ENCODE assay signal across 9 cellular contexts in genomic region chr2:177164131-177164530, GRCh38. TPM values are rescaled to one million over a fixed set of nuclear protein-coding genes. Genes with fewer than 3 reads are reported as not detected.
A peak's percentile ranks its signal among the peaks of the same experiment; 100 is the strongest.
DNase-seq lines count a peak whose midpoint lies in the region; TF ChIP-seq lines count a peak whose summit lies in the region.
"Had no signal": no experiment of that assay in that cellular context is flagged by ENCODE, and none has a peak within 500 bp of the region (broad histone marks: within the 10 kb centered on the region; RNA-seq: fewer than 3 reads in every experiment).

No MANE protein-coding gene starts in this region.

- DNase-seq in OCI-LY7 (ENCODE audit: low spot score) = no peak
- DNase-seq in fibroblast of lung (ENCODE audit: low read depth in 2 of 2) = no peak
- DNase-seq in globus pallidus (ENCODE audit: low spot score) = no peak
- DNase-seq in NCI-H774 (lab: John Stamatoyannopoulos, UW) = no peak
- DNase-seq in glutamatergic neuron = no peak
- no peak for DNase-seq in AML-193 (lab: John Stamatoyannopoulos, UW)

- H3K9me3 ChIP-seq in DOHH2 (ENCODE audit: control insufficient read depth, insufficient read depth, low read length) (no peaks in the 10 kb centered on the region), OCI-LY7 (ENCODE audit: low read length) (no peaks in the 10 kb centered on the region), fibroblast of lung (ENCODE audit: control insufficient read depth, insufficient read depth, low read depth, low read length) (no peaks in the 10 kb centered on the region), skeletal muscle satellite cell (replicated peaks; ENCODE audit: low read length) (no peaks in the 10 kb centered on the region)
- H3K9me3 ChIP-seq: MG63 had no signal

- TF ChIP-seq CTCF in DOHH2 (IDR thresholded peaks at IDR 0.05; ENCODE audit: low read depth, low read length, poor library complexity, severe bottlenecking) (no peak), OCI-LY7 (conservative IDR thresholded peaks at IDR 0.05; ENCODE audit: low read length) (no peak), fibroblast of lung (conservative IDR thresholded peaks at IDR 0.05 in 1 of 2, IDR thresholded peaks at IDR 0.05 in 1 of 2; ENCODE audit: low read depth in 1 of 2, low read length in 2 of 2) (no peak), glutamatergic neuron (IDR thresholded peaks at IDR 0.05; ENCODE audit: partially characterized antibody, unreplicated experiment) (no peak)

- H3K4me1 Mint-ChIP-seq in glutamatergic neuron (ENCODE audit: low read depth, unreplicated experiment) = peaks cover 22% of the 10 kb centered on the region

- H3K9ac ChIP-seq in fibroblast of lung (ENCODE audit: insufficient read depth, low read length) (no peak overlapping the region), skeletal muscle satellite cell (ENCODE audit: low read depth, low read length) (peak overlapping the region; percentile 77)

- H3K27me3 Mint-ChIP-seq in glutamatergic neuron (ENCODE audit: unreplicated experiment) = no peaks in the 10 kb centered on the region

- H4K20me1 ChIP-seq in DOHH2 (ENCODE audit: control insufficient read depth, insufficient read depth, low read depth, low read length) = no peaks in the 10 kb centered on the region
- H4K20me1 ChIP-seq in OCI-LY7 (ENCODE audit: insufficient read depth, low read length) = no peaks in the 10 kb centered on the region
- no peaks in the 10 kb centered on the region for H4K20me1 ChIP-seq in fibroblast of lung (ENCODE audit: control insufficient read depth, extremely low read depth, insufficient read depth, low read length)

- no peaks in the 10 kb centered on the region for H3K36me3 Mint-ChIP-seq in glutamatergic neuron (ENCODE audit: unreplicated experiment)

- no peaks in the 10 kb centered on the region for H3K9me3 Mint-ChIP-seq in glutamatergic neuron (ENCODE audit: unreplicated experiment)

- H3K4me1 ChIP-seq in DOHH2 (ENCODE audit: control insufficient read depth, low read length) = peaks cover 28% of the 10 kb centered on the region
- H3K4me1 ChIP-seq in OCI-LY7 (ENCODE audit: insufficient read depth, low read length, poor library complexity, severe bottlenecking) = peaks cover 23% of the 10 kb centered on the region
- peaks cover 11% of the 10 kb centered on the region for H3K4me1 ChIP-seq in fibroblast of lung (ENCODE audit: control insufficient read depth, extremely low read depth, insufficient read depth, low read length)
- H3K4me1 ChIP-seq in skeletal muscle satellite cell (ENCODE audit: control insufficient read depth, insufficient read depth, low read length) = peaks cover 35% of the 10 kb centered on the region

- no peaks in the 10 kb centered on the region for H3K9me2 ChIP-seq in DOHH2 (replicated peaks; ENCODE audit: control insufficient read depth, low read length)
- H3K9me2 ChIP-seq in OCI-LY7 (ENCODE audit: insufficient read depth, low read length) = no peaks in the 10 kb centered on the region

- CTCF ChIA-PET in OCI-LY7 (lab: Charles Lee; ENCODE audit: unreplicated experiment) = interaction anchor here (0.9 to 1.7 kb wide), 4 partner anchors 48 to 599 kb away, joined by 3 to 7 read pairs (median 6); no protein-coding TSS in a partner anchor

- POLR2A ChIA-PET in OCI-LY7 (lab: Charles Lee) = interaction anchor here (0.5 to 4.3 kb wide), 12 partner anchors 16 to 469 kb away, joined by 3 to 52 read pairs (median 4); partner anchors contain the start of gene NFE2L2

- H3K36me3 ChIP-seq in DOHH2 (ENCODE audit: control insufficient read depth, low read length) (no peaks in the 10 kb centered on the region), OCI-LY7 (ENCODE audit: insufficient read depth, low read length) (no peaks in the 10 kb centered on the region), fibroblast of lung (ENCODE audit: control insufficient read depth, insufficient read depth, low read length) (no peaks in the 10 kb centered on the region), skeletal muscle satellite cell (ENCODE audit: insufficient read depth, low read length) (no peaks in the 10 kb centered on the region)
- H3K36me3 ChIP-seq: MG63 had no signal

- H3K79me2 ChIP-seq in DOHH2 (ENCODE audit: control insufficient read depth, low read length) = no peaks in the 10 kb centered on the region
- H3K79me2 ChIP-seq in OCI-LY7 (ENCODE audit: insufficient read depth, low read depth, low read length) = no peaks in the 10 kb centered on the region
- H3K79me2 ChIP-seq in fibroblast of lung (ENCODE audit: control insufficient read depth, insufficient read depth, low read length) = no peaks in the 10 kb centered on the region

- H3K4me2 ChIP-seq in DOHH2 (ENCODE audit: low read length) (peak overlapping the region; percentile 99), OCI-LY7 (ENCODE audit: low read length) (peak overlapping the region; percentile 94), fibroblast of lung (ENCODE audit: extremely low read depth, insufficient read depth, low read length) (peak overlapping the region; percentile 100), skeletal muscle satellite cell (ENCODE audit: low read length) (peak overlapping the region; percentile 87)

- BruUV-seq in OCI-LY7 (replicated peaks; lab: Mats Ljungman, UMichigan) = no TSS peak

- H3K27me3 ChIP-seq in DOHH2 (ENCODE audit: control insufficient read depth, low read length) (peaks cover 4% of the 10 kb centered on the region; the same call in 1 of the 2 replicates), fibroblast of lung (ENCODE audit: control insufficient read depth, insufficient read depth, low read length) (no peaks in the 10 kb centered on the region), skeletal muscle satellite cell (ENCODE audit: control insufficient read depth, insufficient read depth, low read length) (no peaks in the 10 kb centered on the region)
- H3K27me3 ChIP-seq: MG63 had no signal

- H3K4me3 ChIP-seq in DOHH2 (ENCODE audit: low read length) (peak overlapping the region; percentile 74), OCI-LY7 (ENCODE audit: low read depth, low read length, poor library complexity, severe bottlenecking) (peak overlapping the region; percentile 64), fibroblast of lung (replicated peaks in 1 of 4; ENCODE audit: control extremely low read depth in 1 of 4, insufficient read depth in 1 of 4, low read depth in 3 of 4, low read length in 4 of 4) (peak overlapping the region in 3 of 4 experiments; percentile 6 to 52 (median 29)), skeletal muscle satellite cell (ENCODE audit: low read length) (peak overlapping the region; percentile 66)

- no peak overlapping the region for H3K27ac ChIP-seq in DOHH2 (ENCODE audit: low read depth, low read length)
- no peak overlapping the region for H3K27ac ChIP-seq in OCI-LY7 (ENCODE audit: low read depth, low read length, poor library complexity, severe bottlenecking)
- no peak overlapping the region for H3K27ac ChIP-seq in fibroblast of lung (ENCODE audit: insufficient read depth, low read length)

- intact Hi-C loops in OCI-LY7 (cut with micrococcal nuclease; ENCODE audit: unreplicated experiment) = loop anchor here (1.0 to 2.0 kb wide), 5 partner anchors 132 to 599 kb away; no protein-coding TSS in a partner anchor

- H3F3A ChIP-seq in DOHH2 (ENCODE audit: control insufficient read depth, insufficient read depth) = peaks cover 6% of the 10 kb centered on the region; the same call in 1 of the 2 replicates

- H3K27ac Mint-ChIP-seq in glutamatergic neuron (ENCODE audit: unreplicated experiment) = no peak overlapping the region

- H3K4me3 Mint-ChIP-seq in glutamatergic neuron (ENCODE audit: unreplicated experiment) = no peak overlapping the region

- peak overlapping the region; percentile 100 for H2AFZ ChIP-seq in OCI-LY7 (ENCODE audit: low read length)
- H2AFZ ChIP-seq in fibroblast of lung (ENCODE audit: low read length) = peak overlapping the region; percentile 40

RNA-seq across cellular contexts. Expression of gene HNRNPA3, which starts 48.5 kb away (rescaled TPM):
- total RNA-seq in OCI-LY7 (2014; rRNA removed; shearing (Covaris generic)) = 68.2 and 82.2 TPM in 2 replicates
- total RNA-seq in OCI-LY7 (2022) = 450 and 472 TPM in 2 replicates
- total RNA-seq in fibroblast of lung = 33.9 and 34.5 TPM in 2 replicates
- 81.2 and 106 TPM in 2 replicates for polyA plus RNA-seq in fibroblast of lung
- 365 and 474 TPM in 2 replicates for polyA plus RNA-seq in fibroblast of lung (2012)
- polyA minus RNA-seq in fibroblast of lung (ENCODE audit: low replicate concordance) = 5.8 and 7.3 TPM in 2 replicates
- 31.5 and 36.2 TPM in 2 replicates for total RNA-seq in skeletal muscle satellite cell (2012; rRNA removed)
- 251 TPM for total RNA-seq in glutamatergic neuron (ENCODE audit: unreplicated experiment)
